ENCODE assay signal across 15 cellular contexts in the genomic region with DNA sequence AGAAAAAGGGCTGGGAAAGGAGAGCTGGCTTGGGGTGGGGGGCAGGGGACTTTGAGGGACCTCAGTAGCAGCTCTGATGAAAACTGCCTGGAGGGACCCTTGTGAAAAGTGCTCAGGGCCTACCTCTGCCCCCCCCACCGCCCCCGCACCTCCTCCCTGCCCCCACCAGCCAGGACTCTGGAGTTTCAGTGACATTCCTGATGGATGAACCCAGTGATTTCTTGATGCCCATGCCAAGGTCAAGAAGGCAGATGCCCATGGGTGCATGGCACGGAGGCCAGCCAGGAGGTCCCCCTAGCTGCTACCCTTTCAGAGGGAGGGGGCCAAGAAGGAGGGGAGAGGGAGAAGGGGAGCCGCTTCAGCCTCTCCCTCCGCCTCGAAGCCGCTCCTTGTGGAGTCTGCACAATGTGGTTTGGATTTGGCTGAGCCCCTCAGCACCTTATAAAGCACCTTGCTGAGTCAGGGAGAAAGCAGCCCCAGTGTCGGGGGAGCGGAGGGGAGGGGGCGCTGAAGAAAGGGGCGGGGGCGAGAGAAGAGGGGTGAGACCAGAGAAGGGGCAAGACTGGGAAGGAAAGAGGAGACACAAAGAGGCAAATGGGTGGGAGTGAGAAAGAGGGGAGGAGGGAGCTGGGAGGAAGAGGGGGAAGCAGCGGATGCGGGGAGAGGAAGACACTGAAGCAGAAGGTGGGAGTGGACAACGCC. TPM values are rescaled to one million over a fixed set of nuclear protein-coding genes. Genes with fewer than 3 reads are reported as not detected.
A peak's percentile ranks its signal among the peaks of the same experiment; 100 is the strongest.
DNase-seq lines count a peak whose midpoint lies in the region; ATAC-seq and TF ChIP-seq lines count a peak whose summit lies in the region.
"Had no signal": no experiment of that assay in that cellular context is flagged by ENCODE, and none has a peak within 500 bp of the region (broad histone marks: within the 10 kb centered on the region; RNA-seq: fewer than 3 reads in every experiment).

No MANE protein-coding gene starts in this region.

- no peak overlapping the region for H3K27ac Mint-ChIP-seq in GM23338
- H3K27ac Mint-ChIP-seq in stimulated activated memory B cell treated with anti-CD40 and anti-IgM and Interleukin-4, amounts not matched to agents 10 μg/mL and 1 μg/mL and 100 μg/mL, for 72 hours, result peak overlapping the region; percentile 52

- H3K4me2 ChIP-seq in GM23338, result peak overlapping the region; percentile 88

- peak overlapping the region; percentile 80 for H3K4me3 Mint-ChIP-seq in GM23338
- no peak overlapping the region for H3K4me3 Mint-ChIP-seq in stimulated activated memory B cell treated with anti-CD40 and anti-IgM and Interleukin-4, amounts not matched to agents 10 μg/mL and 1 μg/mL and 100 μg/mL, for 72 hours

- H3K36me3 ChIP-seq in GM23338 (ENCODE audit: insufficient read depth) (no peaks in the 10 kb centered on the region), RWPE2 (ENCODE audit: low read depth) (no peaks in the 10 kb centered on the region), iPS-18a (ENCODE audit: control insufficient read depth, low read depth, low read length) (no peaks in the 10 kb centered on the region), HAP-1 (replicated peaks) (no peaks in the 10 kb centered on the region)
- H3K36me3 ChIP-seq: heart left ventricle, SJCRH30, WERI-Rb-1 had no signal

- no peak overlapping the region for H3K9ac ChIP-seq in iPS-18a (ENCODE audit: low read length)

- H3K27me3 ChIP-seq in GM23338 (ENCODE audit: insufficient read depth) (peaks cover 78% of the 10 kb centered on the region), RWPE2 (ENCODE audit: insufficient read depth, poor library complexity, severe bottlenecking) (no peaks in the 10 kb centered on the region), iPS-18a (ENCODE audit: control insufficient read depth, insufficient read depth, low read length) (peaks cover 65% of the 10 kb centered on the region), dorsolateral prefrontal cortex (peaks cover 0 to 14% (median 0%) of the 10 kb centered on the region in 45 donors), HAP-1 (ENCODE audit: low read depth) (peaks cover 3% of the 10 kb centered on the region; the same call in 1 of the 2 replicates)
- H3K27me3 ChIP-seq: SJCRH30 had no signal

- in situ Hi-C loops in HAP-1 (cut with MboI; ENCODE audit: low sequenced_read_pairs), result no loop called here

- H3K27me3 Mint-ChIP-seq in GM23338 (ENCODE audit: insufficient read depth, low read depth, poor library complexity), result peaks cover 41% of the 10 kb centered on the region
- H3K27me3 Mint-ChIP-seq in stimulated activated memory B cell treated with anti-CD40 and anti-IgM and Interleukin-4, amounts not matched to agents 10 μg/mL and 1 μg/mL and 100 μg/mL, for 72 hours, result no peaks in the 10 kb centered on the region

- ATAC-seq in GM23338, result peak; percentile 3
- ATAC-seq in RWPE2 (ENCODE audit: low read depth), result no peak
- ATAC-seq in stimulated activated memory B cell treated with anti-CD40 and anti-IgM and Interleukin-4, amounts not matched to agents 10 μg/mL and 1 μg/mL and 100 μg/mL, for 72 hours, result no peak
- ATAC-seq: heart left ventricle had no signal

- no peaks in the 10 kb centered on the region for H3K9me2 ChIP-seq in GM23338 (ENCODE audit: insufficient read depth)

- TF ChIP-seq CTCF in GM23338 (conservative IDR thresholded peaks at IDR 0.05; ENCODE audit: low read depth in 2 of 2) (no peak), RWPE2 (IDR thresholded peaks at IDR 0.05; ENCODE audit: poor library complexity, severe bottlenecking) (no peak), dorsolateral prefrontal cortex (IDR thresholded peaks at IDR 0.05 in 54 of 56, conservative IDR thresholded peaks at IDR 0.05 in 2 of 56; ENCODE audit: low read depth in 1 of 56, partially characterized antibody in 56 of 56) (no peak)

- H3K36me3 Mint-ChIP-seq in GM23338 (ENCODE audit: low read depth), result no peaks in the 10 kb centered on the region
- no peaks in the 10 kb centered on the region for H3K36me3 Mint-ChIP-seq in stimulated activated memory B cell treated with anti-CD40 and anti-IgM and Interleukin-4, amounts not matched to agents 10 μg/mL and 1 μg/mL and 100 μg/mL, for 72 hours

- H3F3A ChIP-seq in GM23338 (replicated peaks; ENCODE audit: low read depth), result peaks cover 4% of the 10 kb centered on the region; the same call in 1 of the 2 replicates

- H3K79me2 ChIP-seq in GM23338 (replicated peaks; ENCODE audit: insufficient read depth), result no peaks in the 10 kb centered on the region

- H3K4me1 ChIP-seq in GM23338 (ENCODE audit: insufficient read depth) (peaks cover 37% of the 10 kb centered on the region), RWPE2 (ENCODE audit: insufficient read depth, poor library complexity, severe bottlenecking) (peaks cover 30% of the 10 kb centered on the region), iPS-18a (ENCODE audit: control insufficient read depth, low read depth, low read length) (peaks cover 36% of the 10 kb centered on the region), HAP-1 (peaks cover 8% of the 10 kb centered on the region)

- no peaks in the 10 kb centered on the region for H4K20me1 ChIP-seq in GM23338 (replicated peaks; ENCODE audit: insufficient read depth)

- peak overlapping the region; percentile 96 for H2AFZ ChIP-seq in GM23338

- intact Hi-C loops in dorsolateral prefrontal cortex (cut with DNase I), result no loop called here

- H3K9me3 ChIP-seq in RWPE2 (ENCODE audit: severe bottlenecking) (no peaks in the 10 kb centered on the region), iPS-18a (ENCODE audit: control insufficient read depth, low read depth, low read length) (no peaks in the 10 kb centered on the region), HAP-1 (no peaks in the 10 kb centered on the region)
- H3K9me3 ChIP-seq: heart left ventricle, SJCRH30 had no signal

- no peak overlapping the region for H3K27ac ChIP-seq in GM23338 (ENCODE audit: low read depth)
- H3K27ac ChIP-seq in RWPE2 (ENCODE audit: poor library complexity, severe bottlenecking), result peak overlapping the region; percentile 89
- no peak overlapping the region for H3K27ac ChIP-seq in iPS-18a (ENCODE audit: low read length)
- H3K27ac ChIP-seq in dorsolateral prefrontal cortex, result no peak overlapping the region
- H3K27ac ChIP-seq: WERI-Rb-1 had no signal

- peak; percentile 64 for DNase-seq in GM23338 (ENCODE audit: low spot score)
- no peak for DNase-seq in RWPE2 (ENCODE audit: low spot score)
- no peak for DNase-seq in dorsolateral prefrontal cortex
- no peak for DNase-seq in HAP-1 (ENCODE audit: low spot score in 2 of 2)
- no peak for DNase-seq in activated CD4-positive, alpha-beta T cell treated with anti-CD3 and anti-CD28 coated beads, Interleukin-2, amount 50 U/mL, for 4 hours
- DNase-seq in central memory CD4-positive, alpha-beta T cell, result no peak
- DNase-seq: activated T-cell treated with anti-CD3 and anti-CD28 coated beads, Interleukin-2, amount 50 U/mL, for 1 hour; effector memory CD4-positive, alpha-beta T cell; heart left ventricle; NCI-H1105 treated with DMSO at 0.1 percent for 48 hours; NCI-H69; SJCRH30; WERI-Rb-1 had no signal

- H3K4me1 Mint-ChIP-seq in GM23338, result peaks cover 49% of the 10 kb centered on the region
- peaks cover 50% of the 10 kb centered on the region for H3K4me1 Mint-ChIP-seq in stimulated activated memory B cell treated with anti-CD40 and anti-IgM and Interleukin-4, amounts not matched to agents 10 μg/mL and 1 μg/mL and 100 μg/mL, for 72 hours

- no peaks in the 10 kb centered on the region for H3K9me3 Mint-ChIP-seq in GM23338
- H3K9me3 Mint-ChIP-seq in stimulated activated memory B cell treated with anti-CD40 and anti-IgM and Interleukin-4, amounts not matched to agents 10 μg/mL and 1 μg/mL and 100 μg/mL, for 72 hours, result no peaks in the 10 kb centered on the region

- H3K4me3 ChIP-seq in GM23338, result peak overlapping the region; percentile 59
- no peak overlapping the region for H3K4me3 ChIP-seq in RWPE2 (ENCODE audit: severe bottlenecking)
- peak overlapping the region; percentile 50 for H3K4me3 ChIP-seq in iPS-18a (ENCODE audit: low read length)
- no peak overlapping the region for H3K4me3 ChIP-seq in dorsolateral prefrontal cortex
- no peak overlapping the region for H3K4me3 ChIP-seq in HAP-1

TF ChIP-seq in GM23338, 12 proteins besides CTCF, POLR2A, EP300 and RAD21 (continues in another document):
- TF ChIP-seq POLR2AphosphoS5 (IDR thresholded peaks at IDR 0.05; ENCODE audit: low read depth) (0 out of 2 replicates have a peak, but pooled peaks have one; percentile 17), ETS1 (IDR thresholded peaks at IDR 0.05) (0 out of 2 replicates have a peak, but pooled peaks have one; percentile 29), EZH2 (IDR thresholded peaks at IDR 0.05; ENCODE audit: low read depth, unreplicated experiment) (peak; percentile 71)

RNA-seq across cellular contexts. Expression of gene CLCF1, which starts 2.1 kb away (rescaled TPM):
- total RNA-seq in GM23338 (2014; rRNA removed; shearing (Covaris generic)), result 0.19 TPM in 1 of 2 replicates, not detected in the other
- polyA plus RNA-seq in GM23338 (2016; fragmentation: Nextera tagmentation; extraction: Ambion mirVana), result 0.17 and 0.32 TPM in 2 replicates
- total RNA-seq in dorsolateral prefrontal cortex, result 1 to 10 TPM in 8 of 120 experiments, under 1 TPM in 50, not detected in 62; 0.23 to 2.5 (median 0.50) TPM

RNA-seq across cellular contexts. Expression of gene RAD9A, which starts 16.3 kb away (rescaled TPM):
- total RNA-seq in GM23338 (2014; rRNA removed; shearing (Covaris generic)), result 13.9 and 16.5 TPM in 2 replicates
- polyA plus RNA-seq in GM23338 (2016; fragmentation: Nextera tagmentation; extraction: Ambion mirVana), result 17.0 and 18.9 TPM in 2 replicates
- 10 to 100 TPM; 15.9 to 52.4 (median 26.4) TPM for total RNA-seq in dorsolateral prefrontal cortex

RNA-seq across cellular contexts. Expression of gene POLD4, which starts 22.1 kb away (rescaled TPM):
- 15.9 and 23.0 TPM in 2 replicates for total RNA-seq in GM23338 (2014; rRNA removed; shearing (Covaris generic))
- polyA plus RNA-seq in GM23338 (2016; fragmentation: Nextera tagmentation; extraction: Ambion mirVana), result 16.2 and 18.8 TPM in 2 replicates
- 10 to 100 TPM; 11.4 to 49.5 (median 26.7) TPM for total RNA-seq in dorsolateral prefrontal cortex

RNA-seq across cellular contexts. Expression of gene PPP1CA, which starts 26.2 kb away (rescaled TPM):
- total RNA-seq in GM23338 (2014; rRNA removed; shearing (Covaris generic)), result 227 and 237 TPM in 2 replicates
- polyA plus RNA-seq in GM23338 (2016; fragmentation: Nextera tagmentation; extraction: Ambion mirVana), result 217 TPM in 2 replicates
- 10 to 100 TPM; 47.4 to 86.5 (median 66.9) TPM for total RNA-seq in dorsolateral prefrontal cortex

RNA-seq across cellular contexts. Expression of gene TBC1D10C, which starts 28.4 kb away (rescaled TPM):
- total RNA-seq in GM23338 (2014; rRNA removed; shearing (Covaris generic)), result 0.31 and 0.35 TPM in 2 replicates
- 0.17 and 0.31 TPM in 2 replicates for polyA plus RNA-seq in GM23338 (2016; fragmentation: Nextera tagmentation; extraction: Ambion mirVana)
- total RNA-seq in dorsolateral prefrontal cortex, result 1 to 10 TPM in 45 of 120 experiments, under 1 TPM in 67, not detected in 8; 0.11 to 3.6 (median 0.89) TPM
- total RNA-seq: SJCRH30 had no signal

Comparison
In these comparisons a context has a peak if more than half of its experiments do, and no peak if none do; other contexts are left out.
1. H3K4me3 ChIP-seq: peak in GM23338 (single experiment) and iPS-18a (single experiment); none in RWPE2 (single experiment), dorsolateral prefrontal cortex (0 of 59) and HAP-1 (single experiment).